1 cellular context compared by ENCODE assay signal in genomic region chr7:75654855-75655254, GRCh38.
TF ChIP-seq lines count a peak whose summit lies in the region.

No MANE protein-coding gene starts in this region.

TF ChIP-seq in HepG2, 621 proteins besides CTCF, POLR2A, EP300 and RAD21 (continued from another document):
- TF ChIP-seq PRDM10 (CRISPR knock-in tag; IDR thresholded peaks at IDR 0.05; ENCODE audit: low read depth) = no peak
- no peak for TF ChIP-seq SRSF9 (IDR thresholded peaks at IDR 0.05; ENCODE audit: borderline replicate concordance, insufficient read depth, low read depth, low read length, poor library complexity, severe bottlenecking)
- no peak for TF ChIP-seq NR2F1 (CRISPR knock-in tag; IDR thresholded peaks at IDR 0.05)
- no peak for TF ChIP-seq STAT6 (CRISPR knock-in tag; IDR thresholded peaks at IDR 0.05; ENCODE audit: borderline replicate concordance)
- no peak for TF ChIP-seq ZBTB33 (CRISPR knock-in tag; IDR thresholded peaks at IDR 0.05)
- no peak for TF ChIP-seq ZNF674 (CRISPR knock-in tag; IDR thresholded peaks at IDR 0.05; ENCODE audit: low read depth)
- TF ChIP-seq ZNF362 (CRISPR knock-in tag; IDR thresholded peaks at IDR 0.05; ENCODE audit: borderline replicate concordance) = no peak
- no peak for TF ChIP-seq ZNF710 (CRISPR knock-in tag; IDR thresholded peaks at IDR 0.05; ENCODE audit: borderline replicate concordance)
- TF ChIP-seq THRA (CRISPR knock-in tag; IDR thresholded peaks at IDR 0.05; ENCODE audit: borderline replicate concordance) = no peak
- TF ChIP-seq AHR (CRISPR knock-in tag; IDR thresholded peaks at IDR 0.05) = no peak
- TF ChIP-seq ZNF629 (CRISPR knock-in tag; conservative IDR thresholded peaks at IDR 0.05) = no peak
- no peak for TF ChIP-seq HMGXB3 (CRISPR knock-in tag; IDR thresholded peaks at IDR 0.05; ENCODE audit: borderline replicate concordance)
- TF ChIP-seq ZBTB20 (CRISPR knock-in tag; IDR thresholded peaks at IDR 0.05; ENCODE audit: borderline replicate concordance, low read depth) = no peak
- TF ChIP-seq NFIB (CRISPR knock-in tag; IDR thresholded peaks at IDR 0.05; ENCODE audit: borderline replicate concordance) = no peak
- TF ChIP-seq GATAD1 (CRISPR knock-in tag; IDR thresholded peaks at IDR 0.05) = no peak
- TF ChIP-seq PAWR (CRISPR knock-in tag; IDR thresholded peaks at IDR 0.05; ENCODE audit: borderline replicate concordance) = no peak
- no peak for TF ChIP-seq AHDC1 (CRISPR knock-in tag; IDR thresholded peaks at IDR 0.05; ENCODE audit: borderline replicate concordance)
- TF ChIP-seq HNRNPUL1 (IDR thresholded peaks at IDR 0.05; ENCODE audit: low read depth, low read length) = no peak
